In genomic region chr12:130953783-130954543, GRCh38 we compare ENCODE assay signal across 9 cellular contexts. TPM values are rescaled to one million over a fixed set of nuclear protein-coding genes. Genes with fewer than 3 reads are reported as not detected.
DNase-seq lines count a peak whose midpoint lies in the region; ATAC-seq and TF ChIP-seq lines count a peak whose summit lies in the region.
"Had no signal": no experiment of that assay in that cellular context is flagged by ENCODE, and none has a peak within 500 bp of the region (broad histone marks: within the 10 kb centered on the region; RNA-seq: fewer than 3 reads in every experiment).

Gene ADGRD1 (plus strand): TSS chr12:130953907. CDS start chr12:130954466, 559 bp downstream.

- H3K36me3 ChIP-seq in BLaER1 treated with 17β-estradiol and CSF1 and Interleukin-3, amounts not matched to agents 10 nM and 100 nM = no peaks in the 10 kb centered on the region
- H3K36me3 ChIP-seq in NT2/D1 (ENCODE audit: insufficient read depth, insufficient read length, low read length) = no peaks in the 10 kb centered on the region
- H3K36me3 ChIP-seq in ovary = no peaks in the 10 kb centered on the region

- no peaks in the 10 kb centered on the region for H3K9me3 ChIP-seq in BLaER1 treated with 17β-estradiol and CSF1 and Interleukin-3, amounts not matched to agents 10 nM and 100 nM (replicated peaks in 1 of 11)
- H3K9me3 ChIP-seq in NT2/D1 (ENCODE audit: insufficient read depth, low read length) = no peaks in the 10 kb centered on the region
- H3K9me3 ChIP-seq in ovary = no peaks in the 10 kb centered on the region

- no peak for TF ChIP-seq EP300 in ovary (IDR thresholded peaks at IDR 0.05)

- ATAC-seq in Right ventricle myocardium superior (ENCODE audit: poor library complexity) (peak; percentile 85), HG03439 (IDR thresholded peaks at IDR 0.05; ENCODE audit: unreplicated experiment) (no peak), GM21447 (IDR thresholded peaks at IDR 0.05; ENCODE audit: unreplicated experiment) (no peak), GM18517 (IDR thresholded peaks at IDR 0.05; ENCODE audit: unreplicated experiment) (no peak), GM19395 (IDR thresholded peaks at IDR 0.05; ENCODE audit: unreplicated experiment) (no peak)

- DNase-seq in NT2/D1 (ENCODE audit: low read depth, low spot score) (no peak), Right ventricle myocardium superior (peak; percentile 76), ovary (peak; percentile 69 to 84 (median 78))
- DNase-seq: stimulated activated naive CD4-positive, alpha-beta T cell had no signal

- peaks cover 20 to 44% (median 32%) of the 10 kb centered on the region in 10 experiments for H3K4me1 ChIP-seq in BLaER1 treated with 17β-estradiol and CSF1 and Interleukin-3, amounts not matched to agents 10 nM and 100 nM
- peaks cover 14% of the 10 kb centered on the region for H3K4me1 ChIP-seq in NT2/D1 (ENCODE audit: insufficient read depth, insufficient read length)
- peaks cover 7% of the 10 kb centered on the region for H3K4me1 ChIP-seq in ovary (ENCODE audit: insufficient read depth)

- no peaks in the 10 kb centered on the region for H4K20me1 ChIP-seq in BLaER1 treated with 17β-estradiol and CSF1 and Interleukin-3, amounts not matched to agents 10 nM and 100 nM

- no peak for TF ChIP-seq CTCF in ovary (IDR thresholded peaks at IDR 0.05)

- peak within 1 kb of the TSS; percentile 73 to 89 (median 80) for H3K4me2 ChIP-seq in BLaER1 treated with 17β-estradiol and CSF1 and Interleukin-3, amounts not matched to agents 10 nM and 100 nM

- TF ChIP-seq POLR2A in ovary (IDR thresholded peaks at IDR 0.05) = peak; percentile 68

- 1 to 7% (median 2%) methylated on average over 24 of the region's 24 CpGs for WGBS in ovary, 3 donors

- H3K4me3 ChIP-seq in BLaER1 treated with 17β-estradiol and CSF1 and Interleukin-3, amounts not matched to agents 10 nM and 100 nM = peak within 1 kb of the TSS in 5 of 10 experiments; percentile 11 to 35 (median 16); a peak in 6 of 20 replicates
- peak within 1 kb of the TSS; percentile 15 for H3K4me3 ChIP-seq in NT2/D1 (ENCODE audit: insufficient read length, low read depth)
- H3K4me3 ChIP-seq in ovary = peak within 1 kb of the TSS; percentile 53

- intact Hi-C loops in Right ventricle myocardium superior (cut with DNase I) = no loop called here
- intact Hi-C loops in ovary (cut with DNase I) = no loop called here

- peaks cover 0 to 18% (median 10%) of the 10 kb centered on the region in 11 experiments; a peak in 14 of 22 replicates for H3K27me3 ChIP-seq in BLaER1 treated with 17β-estradiol and CSF1 and Interleukin-3, amounts not matched to agents 10 nM and 100 nM
- H3K27me3 ChIP-seq in NT2/D1 (ENCODE audit: insufficient read depth, insufficient read length) = peaks cover 18% of the 10 kb centered on the region
- H3K27me3 ChIP-seq in ovary = no peaks in the 10 kb centered on the region

- H3K9ac ChIP-seq in BLaER1 treated with 17β-estradiol and CSF1 and Interleukin-3, amounts not matched to agents 10 nM and 100 nM = peak within 1 kb of the TSS in 8 of 11 experiments; percentile 5 to 44 (median 34); a peak in 10 of 22 replicates
- peak within 1 kb of the TSS; percentile 52 for H3K9ac ChIP-seq in NT2/D1 (ENCODE audit: insufficient read length, low read depth)

- peak within 1 kb of the TSS in 4 of 11 experiments; percentile 12 to 42 (median 26); a peak in 5 of 22 replicates for H3K27ac ChIP-seq in BLaER1 treated with 17β-estradiol and CSF1 and Interleukin-3, amounts not matched to agents 10 nM and 100 nM
- H3K27ac ChIP-seq in ovary = no peak within 1 kb of the TSS

RNA-seq across cellular contexts. Expression of gene ADGRD1, which starts in this region (rescaled TPM):
- total RNA-seq in Right ventricle myocardium superior (86.1 TPM), ovary (10 to 100 TPM in 5 of 7 donors, 1 to 10 TPM in 2; 7.6 to 75.3 (median 25.9) TPM)
- 10 to 100 TPM; 12.2 to 28.3 TPM for polyA plus RNA-seq in ovary
